Comparison of ENCODE assay signal across 8 cellular contexts in genomic region chr2:70085711-70086277, GRCh38.
A peak's percentile ranks its signal among the peaks of the same experiment; 100 is the strongest.
DNase-seq lines count a peak whose midpoint lies in the region; ATAC-seq and TF ChIP-seq lines count a peak whose summit lies in the region.

No MANE protein-coding gene starts in this region.

- no peak for ATAC-seq in GM21717 (IDR thresholded peaks at IDR 0.05; ENCODE audit: unreplicated experiment)

- peak; percentile 11 for DNase-seq in ELR (ENCODE audit: low read depth)
- DNase-seq in NCI-H2227 treated with DMSO at 0.1 percent for 48 hours (lab: John Stamatoyannopoulos, UW), result peak; percentile 66
- no peak for DNase-seq in coronary artery (ENCODE audit: low spot score)
- no peak for DNase-seq in islet precursor cell
- no peak for DNase-seq in activated gamma-delta T cell (lab: John Stamatoyannopoulos, UW)
- DNase-seq in SKM-1 (lab: John Stamatoyannopoulos, UW; ENCODE audit: unreplicated experiment), result no peak

- peak overlapping the region; percentile 84 for H3K4me3 ChIP-seq in coronary artery

- no peaks in the 10 kb centered on the region for H3K27me3 Mint-ChIP-seq in nephron (ENCODE audit: low read depth)

- peak overlapping the region; percentile 93 to 100 (median 97) for H3K4me3 Mint-ChIP-seq in nephron

- peak overlapping the region; percentile 99 to 100 for H3K27ac ChIP-seq in coronary artery

- peak overlapping the region; percentile 100 for H3K27ac Mint-ChIP-seq in nephron

- H3K9me3 Mint-ChIP-seq in nephron, result no peaks in the 10 kb centered on the region

- H3K4me1 Mint-ChIP-seq in nephron, result peaks cover 42% of the 10 kb centered on the region

- H3K36me3 Mint-ChIP-seq in nephron (ENCODE audit: low read depth), result peaks cover 48% of the 10 kb centered on the region

- no peak for TF ChIP-seq CTCF in coronary artery (IDR thresholded peaks at IDR 0.05)
- TF ChIP-seq CTCF in nephron (IDR thresholded peaks at IDR 0.05; ENCODE audit: unreplicated experiment in 3 of 3), result no peak

Comparison
In these comparisons a context has a peak if more than half of its experiments do, and no peak if none do; other contexts are left out.
1. DNase-seq: peak in ELR (single experiment) and NCI-H2227 treated with DMSO at 0.1 percent for 48 hours (single experiment); none in coronary artery (single experiment), islet precursor cell (single experiment), activated gamma-delta T cell (single experiment) and SKM-1 (single experiment).